ENCODE assay signal across 14 cellular contexts in genomic region chr3:50978991-50979667, GRCh38.
DNase-seq lines count a peak whose midpoint lies in the region; ATAC-seq and TF ChIP-seq lines count a peak whose summit lies in the region.
"Had no signal": no experiment of that assay in that cellular context is flagged by ENCODE, and none has a peak within 500 bp of the region (broad histone marks: within the 10 kb centered on the region; RNA-seq: fewer than 3 reads in every experiment).

No MANE protein-coding gene starts in this region.

- no peak for ATAC-seq in left lung
- no peak for ATAC-seq in heart left ventricle
- no peak for ATAC-seq in HG02678 (IDR thresholded peaks at IDR 0.05; ENCODE audit: unreplicated experiment)
- no peak for ATAC-seq in GM21619 (IDR thresholded peaks at IDR 0.05; ENCODE audit: unreplicated experiment)
- ATAC-seq: activated naive CD8-positive, alpha-beta T cell treated with anti-CD3 and anti-CD28 coated beads, Interleukin-2, amount 50 U/mL, for 24 hours; esophagus mucosa had no signal

- TF ChIP-seq POLR2A in heart left ventricle (IDR thresholded peaks at IDR 0.05), result no peak

- 92 to 95% (median 94%) methylated on average over 14 to 15 of the region's 15 CpGs for WGBS in heart left ventricle, 4 donors

- H3K9me3 ChIP-seq in left lung (no peaks in the 10 kb centered on the region), heart left ventricle (peaks cover 0 to 2% (median 0%) of the 10 kb centered on the region in 12 donors)

- intact Hi-C loops in left lung (cut with DNase I) (no loop called here), heart left ventricle (cut with DNase I) (loop anchor here in 1 of 10 donors (10.0 kb wide), 1 partner anchor 396 kb away; no protein-coding TSS in a partner anchor)

- H3K27ac ChIP-seq in 22Rv1 (no peak overlapping the region), left lung (no peak overlapping the region), heart left ventricle (no peak overlapping the region)
- H3K27ac ChIP-seq: hepatocyte had no signal

- H3K4me3 ChIP-seq in left lung (no peak overlapping the region), heart left ventricle (no peak overlapping the region)
- H3K4me3 ChIP-seq: hepatocyte had no signal

- no peaks in the 10 kb centered on the region for H3K4me1 ChIP-seq in left lung
- H3K4me1 ChIP-seq in heart left ventricle, result peaks cover 0 to 4% (median 0%) of the 10 kb centered on the region in 12 donors

- TF ChIP-seq CTCF in 22Rv1 (IDR thresholded peaks at IDR 0.05) (peak; percentile 66), GM13977 (IDR thresholded peaks at IDR 0.05; ENCODE audit: extremely low read depth, insufficient read depth, missing control alignments) (peak; percentile 11), left lung (IDR thresholded peaks at IDR 0.05) (no peak), heart left ventricle (IDR thresholded peaks at IDR 0.05) (no peak)

- in situ Hi-C loops in GM13977 (cut with MboI; ENCODE audit: low pct_unique_long_range_greater_than_20kb, low sequenced_read_pairs, unreplicated experiment), result no loop called here

- H3K36me3 ChIP-seq in left lung (no peaks in the 10 kb centered on the region), heart left ventricle (no peaks in the 10 kb centered on the region)

- DNase-seq in GM13977 (ENCODE audit: low spot score) (no peak), NCI-H748 treated with DMSO at 0.1 percent for 48 hours (lab: John Stamatoyannopoulos, UW) (peak; percentile 55), iPS DF 19.7 (ENCODE audit: low read depth, low spot score) (peak; percentile 61), left lung (no peak), heart left ventricle (no peak)
- DNase-seq: activated naive CD8-positive, alpha-beta T cell treated with anti-CD3 and anti-CD28 coated beads, Interleukin-2, amount 50 U/mL, for 24 hours; NCI-H446 treated with DMSO at 0.1 percent for 48 hours; Right ventricle myocardium superior; stimulated activated CD4-positive, alpha-beta T cell treated with anti-CD3 and anti-CD28 coated beads, Interleukin-1b, Interleukin-23, amount 100 ng/mL, for 48 hours had no signal

- peaks cover 0 to 5% of the 10 kb centered on the region in 2 donors for H3K27me3 ChIP-seq in left lung
- H3K27me3 ChIP-seq in heart left ventricle, result no peaks in the 10 kb centered on the region
- H3K27me3 ChIP-seq: hepatocyte had no signal

Comparison
In these comparisons a context has a peak if more than half of its experiments do, and no peak if none do; other contexts are left out.
1. CTCF ChIP-seq: peak in 22Rv1 (single experiment) and GM13977 (single experiment); none in left lung (0 of 2) and heart left ventricle (0 of 12).
2. DNase-seq: peak in NCI-H748 treated with DMSO at 0.1 percent for 48 hours (single experiment) and iPS DF 19.7 (single experiment); none in GM13977 (single experiment), left lung (0 of 2) and heart left ventricle (0 of 5).